25 cellular contexts compared by ENCODE assay signal in genomic region chr6:96299525-96299924, GRCh38.
"Had no signal": no experiment of that assay in that cellular context is flagged by ENCODE, and none has a peak within 500 bp of the region (broad histone marks: within the 10 kb centered on the region; RNA-seq: fewer than 3 reads in every experiment).

No MANE protein-coding gene starts in this region.

- H3K4me1 Mint-ChIP-seq: activated T-helper 17 cell treated with anti-CD3 and anti-CD28 coated beads, Interleukin-2, amount 50 U/mL, for 72 hours; naive thymus-derived CD4-positive, alpha-beta T cell; stimulated activated naive B cell treated with anti-CD40 and anti-IgM and Interleukin-4, amounts not matched to agents 10 μg/mL and 1 μg/mL and 100 μg/mL, for 72 hours had no signal

- ATAC-seq: activated CD8-positive, alpha-beta T cell treated with anti-CD3 and anti-CD28 coated beads for 36 hours; activated T-cell treated with anti-CD3 and anti-CD28 coated beads, Interleukin-2, amount 50 U/mL, for 4 hours; activated T-helper 17 cell treated with anti-CD3 and anti-CD28 coated beads, Interleukin-2, amount 50 U/mL, for 72 hours; gastroesophageal sphincter; left colon; naive thymus-derived CD4-positive, alpha-beta T cell; stimulated activated naive B cell treated with anti-CD40 and anti-IgM and Interleukin-4, amounts not matched to agents 10 μg/mL and 1 μg/mL and 100 μg/mL, for 72 hours; WTC11 had no signal

- H3K27ac Mint-ChIP-seq: activated CD8-positive, alpha-beta T cell treated with anti-CD3 and anti-CD28 coated beads for 36 hours; activated T-helper 17 cell treated with anti-CD3 and anti-CD28 coated beads, Interleukin-2, amount 50 U/mL, for 72 hours; naive thymus-derived CD4-positive, alpha-beta T cell; stimulated activated naive B cell treated with anti-CD40 and anti-IgM and Interleukin-4, amounts not matched to agents 10 μg/mL and 1 μg/mL and 100 μg/mL, for 72 hours; WTC11 had no signal

- H3K4me3 Mint-ChIP-seq: activated CD8-positive, alpha-beta T cell treated with anti-CD3 and anti-CD28 coated beads for 36 hours; activated T-cell treated with anti-CD3 and anti-CD28 coated beads, Interleukin-2, amount 50 U/mL, for 4 hours; activated T-helper 17 cell treated with anti-CD3 and anti-CD28 coated beads, Interleukin-2, amount 50 U/mL, for 72 hours; naive thymus-derived CD4-positive, alpha-beta T cell; stimulated activated naive B cell treated with anti-CD40 and anti-IgM and Interleukin-4, amounts not matched to agents 10 μg/mL and 1 μg/mL and 100 μg/mL, for 72 hours; WTC11 had no signal

- H3K27me3 Mint-ChIP-seq: activated T-helper 17 cell treated with anti-CD3 and anti-CD28 coated beads, Interleukin-2, amount 50 U/mL, for 72 hours; naive thymus-derived CD4-positive, alpha-beta T cell; stimulated activated naive B cell treated with anti-CD40 and anti-IgM and Interleukin-4, amounts not matched to agents 10 μg/mL and 1 μg/mL and 100 μg/mL, for 72 hours had no signal

- H3K9me3 Mint-ChIP-seq: activated CD8-positive, alpha-beta T cell treated with anti-CD3 and anti-CD28 coated beads for 36 hours; activated T-cell treated with anti-CD3 and anti-CD28 coated beads, Interleukin-2, amount 50 U/mL, for 4 hours; activated T-helper 17 cell treated with anti-CD3 and anti-CD28 coated beads, Interleukin-2, amount 50 U/mL, for 72 hours; stimulated activated naive B cell treated with anti-CD40 and anti-IgM and Interleukin-4, amounts not matched to agents 10 μg/mL and 1 μg/mL and 100 μg/mL, for 72 hours had no signal

- H3K36me3 Mint-ChIP-seq: naive thymus-derived CD4-positive, alpha-beta T cell; stimulated activated naive B cell treated with anti-CD40 and anti-IgM and Interleukin-4, amounts not matched to agents 10 μg/mL and 1 μg/mL and 100 μg/mL, for 72 hours; WTC11 had no signal

- DNase-seq: activated CD4-positive, alpha-beta T cell treated with anti-CD3 and anti-CD28 coated beads for 1 hour; activated CD4-positive, alpha-beta T cell treated with anti-CD3 and anti-CD28 coated beads, Interleukin-2, amount 50 U/mL, for 1 hour; activated CD8-positive, alpha-beta T cell treated with anti-CD3 and anti-CD28 coated beads for 36 hours; activated gamma-delta T cell treated with Interleukin-2 at 50 U/mL for 16 hours; activated naive CD4-positive, alpha-beta T cell treated with anti-CD3 and anti-CD28 coated beads, Interleukin-2, amount 50 U/mL, for 16 hours; activated T-cell treated with anti-CD3 and anti-CD28 coated beads, Interleukin-2, amount 50 U/mL, for 4 hours; amniotic stem cell; brain microvascular endothelial cell; dorsolateral prefrontal cortex; effector memory CD4-positive, alpha-beta T cell; erythroblast; head of caudate nucleus; hippocampal formation; left colon; midbrain; naive thymus-derived CD4-positive, alpha-beta T cell; ovary; stimulated activated CD4-positive, alpha-beta T cell treated with anti-CD3 and anti-CD28 coated beads, Interleukin-15, amount 100 ng/mL, for 24 hours; stimulated activated CD4-positive, alpha-beta T cell treated with anti-CD3 and anti-CD28 coated beads, Interleukin-2, amount 100 ng/mL, for 24 hours; stimulated activated naive B cell treated with anti-CD40 and anti-IgM and Interleukin-4, amounts not matched to agents 10 μg/mL and 1 μg/mL and 100 μg/mL, for 72 hours; T-helper 2 cell; tibial artery had no signal
